Comparison of ENCODE assay signal across 10 cellular contexts in genomic region chr4:115274545-115274944, GRCh38.
A peak's percentile ranks its signal among the peaks of the same experiment; 100 is the strongest.
DNase-seq lines count a peak whose midpoint lies in the region; ATAC-seq and TF ChIP-seq lines count a peak whose summit lies in the region.
"Had no signal": no experiment of that assay in that cellular context is flagged by ENCODE, and none has a peak within 500 bp of the region (broad histone marks: within the 10 kb centered on the region; RNA-seq: fewer than 3 reads in every experiment).

No MANE protein-coding gene starts in this region.

- no peak for TF ChIP-seq EP300 in stomach (IDR thresholded peaks at IDR 0.05)

- intact Hi-C loops in stomach (cut with DNase I; ENCODE audit: low total_unique reads) = no loop called here

- no peak overlapping the region for H2AFZ ChIP-seq in Loucy (ENCODE audit: low read length)

- peaks cover 6% of the 10 kb centered on the region for H3K27me3 ChIP-seq in Loucy (ENCODE audit: insufficient read depth, low read length, poor library complexity, severe bottlenecking)
- H3K27me3 ChIP-seq in stomach = no peaks in the 10 kb centered on the region

- peak; percentile 71 for ATAC-seq in GM19035 (IDR thresholded peaks at IDR 0.05; ENCODE audit: unreplicated experiment)
- ATAC-seq in HG02798 (IDR thresholded peaks at IDR 0.05; ENCODE audit: poor library complexity, unreplicated experiment) = peak; percentile 54
- ATAC-seq: stimulated activated naive CD8-positive, alpha-beta T cell treated with anti-CD3 and anti-CD28 coated beads, Interleukin-15, amount 100 ng/mL, for 72 hours had no signal

- peaks cover 0 to 7% (median 4%) of the 10 kb centered on the region in 3 donors for H3K36me3 Mint-ChIP-seq in immature natural killer cell

- peaks cover 2 to 3% (median 2%) of the 10 kb centered on the region in 3 donors for H3K27me3 Mint-ChIP-seq in immature natural killer cell (ENCODE audit: low read depth in 3 of 3)
- H3K27me3 Mint-ChIP-seq: stimulated activated naive CD8-positive, alpha-beta T cell treated with anti-CD3 and anti-CD28 coated beads, Interleukin-15, amount 100 ng/mL, for 72 hours had no signal

- no peaks in the 10 kb centered on the region for H4K20me1 ChIP-seq in Loucy (ENCODE audit: insufficient read depth, low read length, poor library complexity, severe bottlenecking)

- H3K4me1 ChIP-seq in Loucy (ENCODE audit: insufficient read depth, low read length, poor library complexity, severe bottlenecking) (peaks cover 12% of the 10 kb centered on the region), stomach (no peaks in the 10 kb centered on the region)

- peaks cover 0 to 3% (median under 1%) of the 10 kb centered on the region in 6 donors for H3K9me3 Mint-ChIP-seq in immature natural killer cell

- H3K27ac ChIP-seq in stomach = no peak overlapping the region

- H3K4me2 ChIP-seq in Loucy (ENCODE audit: low read depth, low read length, poor library complexity, severe bottlenecking) = peak overlapping the region; percentile 13

- no peak for TF ChIP-seq POLR2A in stomach (IDR thresholded peaks at IDR 0.05)

- peak; percentile 26 to 46 (median 43) for DNase-seq in immature natural killer cell
- DNase-seq in stomach = no peak
- no peak for DNase-seq in HuH-7.5 (ENCODE audit: low spot score)
- DNase-seq in A172 (ENCODE audit: low spot score) = no peak
- DNase-seq: mesendoderm; NK-92 treated with Interleukin-12 subunit alpha and Interleukin-12 subunit beta, amount 100 ng/mL, for 24 hours; stimulated activated naive CD8-positive, alpha-beta T cell treated with anti-CD3 and anti-CD28 coated beads, Interleukin-15, amount 100 ng/mL, for 72 hours had no signal

- no peaks in the 10 kb centered on the region for H3F3A ChIP-seq in Loucy (ENCODE audit: low read depth)

- H3K4me1 Mint-ChIP-seq in immature natural killer cell = peaks cover 38 to 62% of the 10 kb centered on the region in 2 donors
- H3K4me1 Mint-ChIP-seq: stimulated activated naive CD8-positive, alpha-beta T cell treated with anti-CD3 and anti-CD28 coated beads, Interleukin-15, amount 100 ng/mL, for 72 hours had no signal

- TF ChIP-seq CTCF in Loucy (conservative IDR thresholded peaks at IDR 0.05; ENCODE audit: low read length) (no peak), stomach (IDR thresholded peaks at IDR 0.05) (no peak)

- H3K36me3 ChIP-seq in Loucy (ENCODE audit: insufficient read depth, low read length) = no peaks in the 10 kb centered on the region
- no peaks in the 10 kb centered on the region for H3K36me3 ChIP-seq in stomach

- no peak overlapping the region for H3K4me3 ChIP-seq in Loucy (ENCODE audit: low read length, poor library complexity, severe bottlenecking)
- H3K4me3 ChIP-seq in stomach = no peak overlapping the region

- no peaks in the 10 kb centered on the region for H3K79me2 ChIP-seq in Loucy (ENCODE audit: insufficient read depth, low read length)

- H3K9me2 ChIP-seq in Loucy (replicated peaks; ENCODE audit: low read depth, low read length) = no peaks in the 10 kb centered on the region

- H3K9ac ChIP-seq in Loucy (ENCODE audit: low read depth, low read length, poor library complexity, severe bottlenecking) = no peak overlapping the region

- peak overlapping the region; percentile 14 to 78 (median 50) for H3K27ac Mint-ChIP-seq in immature natural killer cell
- H3K27ac Mint-ChIP-seq: stimulated activated naive CD8-positive, alpha-beta T cell treated with anti-CD3 and anti-CD28 coated beads, Interleukin-15, amount 100 ng/mL, for 72 hours had no signal

- peak overlapping the region; percentile 38 to 81 (median 66) for H3K4me3 Mint-ChIP-seq in immature natural killer cell
- H3K4me3 Mint-ChIP-seq: stimulated activated naive CD8-positive, alpha-beta T cell treated with anti-CD3 and anti-CD28 coated beads, Interleukin-15, amount 100 ng/mL, for 72 hours had no signal

- H3K9me3 ChIP-seq in Loucy (ENCODE audit: insufficient read depth, low read depth, low read length) (no peaks in the 10 kb centered on the region), stomach (no peaks in the 10 kb centered on the region)

Comparison
In these comparisons a context has a peak if more than half of its experiments do, and no peak if none do; other contexts are left out.
1. DNase-seq: peak in immature natural killer cell (3 of 3); none in stomach (single experiment), HuH-7.5 (single experiment) and A172 (single experiment).